In the genomic region with DNA sequence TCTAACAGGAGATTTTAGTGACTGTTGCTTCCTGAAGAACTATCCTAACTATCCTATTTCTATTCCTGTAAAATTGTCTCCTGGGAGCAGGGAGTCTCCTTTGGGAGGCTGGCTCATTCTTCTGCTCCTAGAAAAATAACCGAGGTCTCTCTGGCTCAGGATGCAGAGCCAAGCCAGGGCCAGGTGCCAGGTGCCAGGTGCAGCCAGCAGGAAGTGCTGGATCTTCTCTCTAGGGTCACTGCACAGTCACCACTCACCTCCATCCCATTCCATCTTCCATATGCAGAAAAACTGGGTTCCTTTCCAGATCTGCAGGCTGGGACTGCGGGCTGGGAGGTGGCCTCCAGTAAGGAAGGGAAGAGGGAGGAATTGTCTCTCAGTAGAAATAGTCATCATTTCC, we compare ENCODE assay signal across 14 cellular contexts. TPM values are rescaled to one million over a fixed set of nuclear protein-coding genes. Genes with fewer than 3 reads are reported as not detected.
"Had no signal": no experiment of that assay in that cellular context is flagged by ENCODE, and none has a peak within 500 bp of the region (broad histone marks: within the 10 kb centered on the region; RNA-seq: fewer than 3 reads in every experiment).

No MANE protein-coding gene starts in this region.

- H3K4me3 ChIP-seq: gastrocnemius medialis, heart right ventricle, left ventricle myocardium inferior, sigmoid colon, testis had no signal

- H3K9me3 ChIP-seq: gastrocnemius medialis, heart right ventricle, left ventricle myocardium inferior, sigmoid colon, testis had no signal

- H3K36me3 ChIP-seq: gastrocnemius medialis, heart right ventricle, left ventricle myocardium inferior, sigmoid colon had no signal

- H3K4me1 ChIP-seq: gastrocnemius medialis had no signal

- H3K27me3 ChIP-seq: testis had no signal

- H3K27ac ChIP-seq: gastrocnemius medialis, heart right ventricle, left ventricle myocardium inferior, sigmoid colon, testis had no signal

- DNase-seq: activated CD4-positive, alpha-beta T cell treated with anti-CD3 and anti-CD28 coated beads, Interleukin-2, amount 50 U/mL, for 4 hours; activated CD4-positive, CD25-positive, alpha-beta regulatory T cell treated with anti-CD3 and anti-CD28 coated beads, Interleukin-2, amount 50 U/mL, for 72 hours; activated naive CD8-positive, alpha-beta T cell treated with anti-CD3 and anti-CD28 coated beads, Interleukin-2, amount 10 ng/mL, durations not matched to agents 7 days and 5 days; activated T-cell treated with anti-CD3 and anti-CD28 coated beads, Interleukin-2, amount 50 U/mL, for 4 hours; aorta; effector CD4-positive, alpha-beta T cell; gastrocnemius medialis; heart right ventricle; left ventricle myocardium inferior; mesenchymal stem cell; sigmoid colon; stimulated activated CD4-positive, alpha-beta T cell treated with anti-CD3 and anti-CD28 coated beads, Interleukin-12 subunit alpha, Interleukin-12 subunit beta, amount 100 ng/mL, for 4 hours; stimulated activated naive CD8-positive, alpha-beta T cell treated with anti-CD3 and anti-CD28 coated beads, Interleukin-15, Interleukin-2, amounts not matched to agents 100 U/mL and 50 U/mL, for 24 hours; testis had no signal

RNA-seq across cellular contexts. Expression of gene TMC7, which starts 3.8 kb away (rescaled TPM):
- total RNA-seq: activated naive CD8-positive, alpha-beta T cell treated with anti-CD3 and anti-CD28 coated beads, Interleukin-2, amount 10 ng/mL, durations not matched to agents 7 days and 5 days; activated T-cell treated with anti-CD3 and anti-CD28 coated beads, Interleukin-2, amount 50 U/mL, for 4 hours had no signal
